Comparison of ENCODE assay signal across 8 cellular contexts in the genomic region with DNA sequence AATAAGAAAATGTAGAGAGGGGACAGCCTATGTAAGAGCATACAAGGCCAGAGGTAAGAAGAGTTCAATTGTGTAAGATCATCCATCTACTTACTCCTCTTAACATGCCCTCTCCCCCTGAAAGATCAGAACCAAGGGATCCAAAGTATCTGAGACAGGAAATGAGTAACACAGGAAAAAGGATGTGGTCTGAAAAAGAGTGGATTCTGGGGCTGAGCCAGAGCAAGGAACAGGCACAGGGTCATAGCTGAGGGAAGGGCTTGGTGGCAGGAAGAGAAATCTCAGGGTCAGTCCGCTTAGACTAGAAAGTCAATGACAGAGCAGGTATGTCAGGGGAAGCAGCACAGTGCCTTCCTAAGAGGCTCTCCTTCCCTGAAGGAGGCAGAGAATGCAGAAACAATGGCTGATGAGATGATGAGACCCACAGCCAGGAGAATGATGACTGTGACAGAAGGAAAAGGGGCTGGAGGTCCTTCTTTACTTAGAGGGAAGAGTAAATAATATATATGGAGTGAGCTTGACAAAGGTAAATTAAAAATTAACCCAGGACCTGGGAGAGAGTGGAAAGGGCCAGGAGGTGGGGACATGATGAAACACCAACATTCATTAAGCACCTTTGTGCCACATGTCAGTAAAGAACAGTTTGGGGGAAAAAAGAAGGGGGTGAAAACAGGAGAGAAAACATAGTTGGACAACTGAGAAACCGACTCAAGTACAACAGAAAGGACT. TPM values are rescaled to one million over a fixed set of nuclear protein-coding genes. Genes with fewer than 3 reads are reported as not detected.
DNase-seq lines count a peak whose midpoint lies in the region; ATAC-seq and TF ChIP-seq lines count a peak whose summit lies in the region.

No MANE protein-coding gene starts in this region.

- H3K4me3 ChIP-seq in SJSA1 (peak overlapping the region; percentile 94), endodermal cell (ENCODE audit: low read length) (peak overlapping the region; percentile 95)

- no peak for ATAC-seq in GM18867 (IDR thresholded peaks at IDR 0.05; ENCODE audit: unreplicated experiment)

- DNase-seq in NOMO-1 treated with DMSO at 0.1 percent for 48 hours (lab: John Stamatoyannopoulos, UW; ENCODE audit: unreplicated experiment) (peak; percentile 16), NOMO-1 (lab: John Stamatoyannopoulos, UW; ENCODE audit: unreplicated experiment in 2 of 2) (no peak), SJSA1 (ENCODE audit: low read depth in 1 of 2, low spot score in 2 of 2) (peak; percentile 85 to 94), endodermal cell (no peak), myocyte (ENCODE audit: low read depth) (peak; percentile 73), NCI-H748 treated with DMSO at 0.1 percent for 48 hours (lab: John Stamatoyannopoulos, UW) (no peak), NAMALWA (ENCODE audit: low spot score) (no peak)

- no peak for TF ChIP-seq CTCF in endodermal cell (conservative IDR thresholded peaks at IDR 0.05)

- peaks cover 73% of the 10 kb centered on the region for H3K4me1 ChIP-seq in SJSA1 (replicated peaks)
- peaks cover 26% of the 10 kb centered on the region for H3K4me1 ChIP-seq in endodermal cell (ENCODE audit: control insufficient read depth, insufficient read depth, low read length)

- H3K27me3 Mint-ChIP-seq in endodermal cell (ENCODE audit: insufficient read depth), result peaks cover 64% of the 10 kb centered on the region

- H3K27ac Mint-ChIP-seq in endodermal cell, result peak overlapping the region; percentile 12

- H3K4me1 Mint-ChIP-seq in endodermal cell, result peaks cover 51% of the 10 kb centered on the region

- H3K9me3 Mint-ChIP-seq in endodermal cell, result no peaks in the 10 kb centered on the region

- no peaks in the 10 kb centered on the region for H3K27me3 ChIP-seq in SJSA1 (replicated peaks)
- H3K27me3 ChIP-seq in endodermal cell (ENCODE audit: control insufficient read depth, insufficient read depth, low read length, poor library complexity, severe bottlenecking), result peaks cover 13% of the 10 kb centered on the region

- H3K4me3 Mint-ChIP-seq in endodermal cell, result peak overlapping the region; percentile 36

- H3K36me3 ChIP-seq in SJSA1 (peaks cover 56% of the 10 kb centered on the region), endodermal cell (ENCODE audit: control insufficient read depth, insufficient read depth, low read length) (peaks cover 23% of the 10 kb centered on the region)

- H3K27ac ChIP-seq in SJSA1 (peak overlapping the region; percentile 81), endodermal cell (ENCODE audit: low read depth, low read length) (no peak overlapping the region)

- 77 to 80% methylated on average over 1 to 2 of the region's 2 CpGs for WGBS in endodermal cell (ENCODE audit: insufficient coverage in 1 of 2, insufficient read length in 1 of 2), 2 experiments

- H3K9ac ChIP-seq in endodermal cell (ENCODE audit: extremely low read depth, low read length, poor library complexity, severe bottlenecking), result peak overlapping the region; percentile 7

- H3K9me3 ChIP-seq in SJSA1 (replicated peaks) (no peaks in the 10 kb centered on the region), endodermal cell (ENCODE audit: control insufficient read depth, low read length) (no peaks in the 10 kb centered on the region)

- peaks cover 20% of the 10 kb centered on the region for H3K36me3 Mint-ChIP-seq in endodermal cell (ENCODE audit: low read depth)

RNA-seq across cellular contexts. Expression of a gene that starts 26.2 kb away (rescaled TPM):
- not detected in 2 replicates for total RNA-seq in SJSA1 (2014; rRNA removed; shearing (Covaris generic))
- total RNA-seq in endodermal cell, result not detected
- not detected for polyA plus RNA-seq in endodermal cell (2013, experiment 1 of 2)
- not detected for polyA plus RNA-seq in endodermal cell (2013, experiment 2 of 2)
- total RNA-seq in myocyte, result 0.32 TPM in 1 of 2 replicates, not detected in the other
- not detected for polyA plus RNA-seq in myocyte (2012)

Comparison
In these comparisons a context has a peak if more than half of its experiments do, and no peak if none do; other contexts are left out.
1. DNase-seq: peak in NOMO-1 treated with DMSO at 0.1 percent for 48 hours (single experiment), SJSA1 (2 of 2) and myocyte (single experiment); none in NOMO-1 (0 of 2), endodermal cell (single experiment), NCI-H748 treated with DMSO at 0.1 percent for 48 hours (single experiment) and NAMALWA (single experiment).